ENCODE assay signal across 1 cellular context in genomic region chr19:35154535-35155406, GRCh38.
TF ChIP-seq lines count a peak whose summit lies in the region.

Gene FXYD5 (plus strand): TSS chr19:35154735. CDS start chr19:35155551, 816 bp downstream.

TF ChIP-seq in K562, 482 proteins besides CTCF, POLR2A, EP300 and RAD21 (continued from another document and continues in another):
- TF ChIP-seq POLR2G (IDR thresholded peaks at IDR 0.05; ENCODE audit: low read depth, low read length) (peak; percentile 89), BCLAF1 (IDR thresholded peaks at IDR 0.05; ENCODE audit: borderline replicate concordance in 1 of 2, control insufficient read depth in 1 of 2, low read depth in 2 of 2, low read length in 1 of 2) (no peak), NR1H2 (CRISPR knock-in tag; IDR thresholded peaks at IDR 0.05) (no peak), PATZ1 (CRISPR knock-in tag; IDR thresholded peaks at IDR 0.05; ENCODE audit: borderline replicate concordance) (no peak), POLR2H (tag; IDR thresholded peaks at IDR 0.05; ENCODE audit: low read depth) (peak; percentile 54), WHSC1 (IDR thresholded peaks at IDR 0.05; ENCODE audit: low read length) (no peak), ZNF551 (CRISPR knock-in tag; IDR thresholded peaks at IDR 0.05) (no peak), HDAC1 (IDR thresholded peaks at IDR 0.05) (peak in 1 of 2 experiments; percentile 91; a peak in 2 of 4 replicates), CREB3L1 (IDR thresholded peaks at IDR 0.05; ENCODE audit: borderline replicate concordance, low read depth) (peak; percentile 28; the same call in 1 of the 2 replicates), PRPF4 (IDR thresholded peaks at IDR 0.05; ENCODE audit: insufficient read depth, low read depth, low read length, poor library complexity, severe bottlenecking) (no peak), ARID1B (IDR thresholded peaks at IDR 0.05) (peak; percentile 71), MYBL2 (IDR thresholded peaks at IDR 0.05; ENCODE audit: low read depth) (no peak), MYBL2 (CRISPR knock-in tag; IDR thresholded peaks at IDR 0.05; ENCODE audit: borderline replicate concordance) (no peak), ZNF24 (IDR thresholded peaks at IDR 0.05) (0 out of 2 replicates have a peak, but pooled peaks have one; percentile 32), ZZZ3 (IDR thresholded peaks at IDR 0.05) (no peak), NFRKB (IDR thresholded peaks at IDR 0.05; ENCODE audit: low read depth) (peak; percentile 74; the same call in 1 of the 2 replicates), ZHX1 (conservative IDR thresholded peaks at IDR 0.05; ENCODE audit: low read length) (no peak), ELF2 (CRISPR knock-in tag; IDR thresholded peaks at IDR 0.05) (0 out of 2 replicates have a peak, but pooled peaks have one; percentile 35), SMAD1 (IDR thresholded peaks at IDR 0.05; ENCODE audit: low read depth, low read length, partially characterized antibody) (no peak), TEAD2 (tag; IDR thresholded peaks at IDR 0.05) (no peak), THRB (CRISPR knock-in tag; conservative IDR thresholded peaks at IDR 0.05) (peak; percentile 84; the same call in 1 of the 2 replicates), ELF4 (CRISPR knock-in tag; IDR thresholded peaks at IDR 0.05) (peak; percentile 22; the same call in 1 of the 2 replicates), ZNF175 (CRISPR knock-in tag; IDR thresholded peaks at IDR 0.05; ENCODE audit: low read depth) (no peak), ZNF212 (CRISPR knock-in tag; IDR thresholded peaks at IDR 0.05) (no peak), ZBTB26 (CRISPR knock-in tag; IDR thresholded peaks at IDR 0.05) (peak; percentile 73; the same call in 1 of the 2 replicates), NFIX (CRISPR knock-in tag; IDR thresholded peaks at IDR 0.05; ENCODE audit: low read depth) (no peak), EP400 (IDR thresholded peaks at IDR 0.05) (peak; percentile 95), MAZ (CRISPR knock-in tag; conservative IDR thresholded peaks at IDR 0.05 in 1 of 2, IDR thresholded peaks at IDR 0.05 in 1 of 2) (peak; percentile 77 to 78; a peak in 3 of 4 replicates), MAFG (tag; conservative IDR thresholded peaks at IDR 0.05) (no peak), FOXK1 (CRISPR knock-in tag; IDR thresholded peaks at IDR 0.05; ENCODE audit: borderline replicate concordance) (peak; percentile 46; the same call in 1 of the 2 replicates), BRF2 (IDR thresholded peaks at IDR 0.05; ENCODE audit: borderline replicate concordance, insufficient read depth, insufficient read length) (no peak), CBX5 (IDR thresholded peaks at IDR 0.05; ENCODE audit: borderline replicate concordance, low read depth) (no peak; the same call in 1 of the 2 replicates), CCAR2 (IDR thresholded peaks at IDR 0.05; ENCODE audit: low read depth, low read length) (no peak), ZNF695 (CRISPR knock-in tag; IDR thresholded peaks at IDR 0.05) (no peak), ZBTB43 (CRISPR knock-in tag; IDR thresholded peaks at IDR 0.05) (0 out of 2 replicates have a peak, but pooled peaks have one; percentile 50), ZNF395 (CRISPR knock-in tag; IDR thresholded peaks at IDR 0.05) (no peak; the same call in 1 of the 2 replicates), USF1 (CRISPR knock-in tag; IDR thresholded peaks at IDR 0.05) (no peak), POLR3A (IDR thresholded peaks at IDR 0.05; ENCODE audit: borderline replicate concordance, extremely low read depth, insufficient read depth, insufficient read length) (no peak), NONO (IDR thresholded peaks at IDR 0.05; ENCODE audit: low read depth in 2 of 2, low read length in 1 of 2) (no peak; a peak in 1 of 4 replicates), NEUROD1 (IDR thresholded peaks at IDR 0.05; ENCODE audit: borderline replicate concordance, low read depth, low read length, partially characterized antibody) (peak; percentile 51), PHF8 (IDR thresholded peaks at IDR 0.05; ENCODE audit: borderline replicate concordance, low read length) (peak; percentile 83), U2AF2 (optimal IDR thresholded peaks at IDR 0.05; ENCODE audit: low read depth, low read length) (no peak)
